1 cellular context compared by ENCODE assay signal in the genomic region with DNA sequence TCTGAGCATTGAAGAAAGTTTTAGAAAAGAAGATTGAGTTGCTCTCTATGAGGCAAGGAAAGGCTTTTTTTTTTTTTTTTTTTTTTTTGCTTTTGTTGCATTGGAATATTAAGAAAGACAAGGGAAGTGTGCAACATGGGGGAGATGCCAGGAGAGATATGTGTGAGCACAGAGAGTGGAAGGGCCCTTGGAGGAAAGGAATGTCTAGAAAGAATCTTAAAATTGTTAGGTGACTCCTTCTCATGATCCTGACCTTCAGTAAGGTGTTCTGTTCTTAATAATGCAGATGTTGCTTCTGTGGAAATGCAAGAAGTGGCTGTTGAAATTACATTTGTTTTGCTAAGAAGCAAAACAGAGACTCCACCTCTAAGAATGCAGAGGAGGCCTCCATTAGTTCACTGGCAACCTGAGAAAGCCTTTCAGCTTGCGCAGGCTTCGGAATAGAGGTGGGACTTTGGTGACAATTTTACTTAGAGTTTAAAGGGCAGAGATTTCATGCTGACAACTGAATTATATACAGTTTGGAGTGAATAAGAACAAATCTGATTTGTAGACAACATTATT.
A peak's percentile ranks its signal among the peaks of the same experiment; 100 is the strongest.
TF ChIP-seq lines count a peak whose summit lies in the region.

No MANE protein-coding gene starts in this region.

TF ChIP-seq in GM23338, 12 proteins besides CTCF, POLR2A, EP300 and RAD21:
- TF ChIP-seq ZNF462 (CRISPR knock-in tag; IDR thresholded peaks at IDR 0.05) (peak; percentile 41; the same call in 1 of the 2 replicates), REST (IDR thresholded peaks at IDR 0.05; ENCODE audit: unreplicated experiment) (no peak), ZNF331 (CRISPR knock-in tag; IDR thresholded peaks at IDR 0.05; ENCODE audit: low read depth) (no peak)
